ENCODE assay signal across 23 cellular contexts in the genomic region with DNA sequence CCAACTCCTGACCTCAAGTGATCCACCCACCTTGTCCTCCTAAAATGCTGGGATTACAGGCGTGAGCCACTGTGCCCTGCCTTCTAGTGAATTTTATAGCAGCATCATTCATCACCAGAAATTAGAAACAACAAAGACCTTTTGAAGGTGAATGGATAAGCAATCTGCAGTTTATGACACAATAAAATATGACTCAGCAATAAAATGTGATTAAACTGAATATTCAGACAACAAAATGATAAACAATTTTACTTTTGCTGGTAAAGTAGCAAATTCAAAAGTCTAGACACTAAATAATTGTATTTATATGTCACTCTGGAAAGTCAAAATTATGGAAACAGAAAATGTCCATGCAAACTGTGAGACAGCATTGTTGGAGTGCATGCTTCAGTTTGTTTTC.
DNase-seq lines count a peak whose midpoint lies in the region; ATAC-seq, FAIRE-seq and TF ChIP-seq lines count a peak whose summit lies in the region.
"Had no signal": no experiment of that assay in that cellular context is flagged by ENCODE, and none has a peak within 500 bp of the region (broad histone marks: within the 10 kb centered on the region; RNA-seq: fewer than 3 reads in every experiment).

No MANE protein-coding gene starts in this region.

- no peak for TF ChIP-seq POLR2A in HepG2 (IDR thresholded peaks at IDR 0.05; ENCODE audit: insufficient read depth in 1 of 2, low read depth in 2 of 2, low read length in 2 of 2)
- TF ChIP-seq POLR2A in right lobe of liver (IDR thresholded peaks at IDR 0.05): no peak
- TF ChIP-seq POLR2A in H1 (IDR thresholded peaks at IDR 0.05; ENCODE audit: control extremely low read depth in 1 of 2, low read depth in 2 of 2, low read length in 2 of 2): no peak

- H3K27me3 Mint-ChIP-seq in type B pancreatic cell: no peaks in the 10 kb centered on the region
- H3K27me3 Mint-ChIP-seq: CD4-positive, alpha-beta T cell; CD8-positive, alpha-beta memory T cell had no signal

- no peak overlapping the region for H4K91ac ChIP-seq in H1 (replicated peaks; ENCODE audit: insufficient read length, low read length)

- TF ChIP-seq RAD21 in HepG2 (CRISPR knock-in tag; IDR thresholded peaks at IDR 0.05): no peak
- TF ChIP-seq RAD21 in H1 (IDR thresholded peaks at IDR 0.05 in 1 of 2, conservative IDR thresholded peaks at IDR 0.05 in 1 of 2; ENCODE audit: low read depth in 2 of 2, low read length in 2 of 2): no peak

- H3K36me3 Mint-ChIP-seq in type B pancreatic cell: no peaks in the 10 kb centered on the region
- H3K36me3 Mint-ChIP-seq: CD14-positive monocyte; CD8-positive, alpha-beta memory T cell had no signal

- H2BK12ac ChIP-seq in H1 (ENCODE audit: low read depth, low read length): no peak overlapping the region

- no peak overlapping the region for H2BK20ac ChIP-seq in H1 (ENCODE audit: low read length)

- H3K27me3 ChIP-seq in HepG2 (ENCODE audit: control insufficient read depth in 1 of 2, insufficient read depth in 2 of 2, low read length in 2 of 2) (no peaks in the 10 kb centered on the region; a peak in 1 of 5 replicates), right lobe of liver (no peaks in the 10 kb centered on the region), PC-3 (ENCODE audit: low read length) (no peaks in the 10 kb centered on the region), H1 (replicated peaks in 1 of 4; ENCODE audit: control insufficient read depth in 3 of 4, extremely low read depth in 1 of 4, insufficient read depth in 3 of 4, low read length in 3 of 4) (no peaks in the 10 kb centered on the region)
- H3K27me3 ChIP-seq: BE2C; BLaER1 treated with 17β-estradiol and CSF1 and Interleukin-3, amounts not matched to agents 10 nM and 100 nM had no signal

- no peaks in the 10 kb centered on the region for H3F3A ChIP-seq in PC-3 (ENCODE audit: low read length, unreplicated experiment)

- H3K14ac ChIP-seq in H1 (ENCODE audit: insufficient read length): no peak overlapping the region

- POLR2A ChIA-PET in HepG2 (lab: Yijun Ruan, JAX): no interaction called here
- POLR2A ChIA-PET in PC-3 (lab: Charles Lee; ENCODE audit: unreplicated experiment): no interaction called here
- POLR2A ChIA-PET in H1 (lab: Charles Lee; ENCODE audit: partially characterized antibody): no interaction called here

- no peak overlapping the region for H3K4me3 Mint-ChIP-seq in type B pancreatic cell
- H3K4me3 Mint-ChIP-seq: CD14-positive monocyte; CD4-positive, alpha-beta T cell; CD8-positive, alpha-beta memory T cell had no signal

- no peaks in the 10 kb centered on the region for H3K4me1 Mint-ChIP-seq in type B pancreatic cell (ENCODE audit: unreplicated experiment)
- H3K4me1 Mint-ChIP-seq: CD14-positive monocyte; CD8-positive, alpha-beta memory T cell had no signal

- no peaks in the 10 kb centered on the region for H3K23me2 ChIP-seq in H1 (ENCODE audit: low read depth, low read length)

- H3K9me2 ChIP-seq in PC-3 (replicated peaks; ENCODE audit: low read length): no peaks in the 10 kb centered on the region

- H3K4me1 ChIP-seq in HepG2 (ENCODE audit: insufficient read depth, low read length): no peaks in the 10 kb centered on the region
- H3K4me1 ChIP-seq in right lobe of liver: no peaks in the 10 kb centered on the region
- H3K4me1 ChIP-seq in PC-3 (ENCODE audit: insufficient read depth, low read length): no peaks in the 10 kb centered on the region
- H3K4me1 ChIP-seq in H1 (replicated peaks in 1 of 4; ENCODE audit: control insufficient read depth in 3 of 4, insufficient read depth in 4 of 4, low read length in 3 of 4): no peaks in the 10 kb centered on the region
- H3K4me1 ChIP-seq: BE2C; BLaER1 treated with 17β-estradiol and CSF1 and Interleukin-3, amounts not matched to agents 10 nM and 100 nM had no signal

- DNase-seq in HepG2 (ENCODE audit: low spot score): no peak
- DNase-seq in right lobe of liver: no peak
- DNase-seq in PC-3: no peak
- no peak for DNase-seq in H1 (ENCODE audit: low read depth in 1 of 2, low spot score in 2 of 2)
- DNase-seq in activated CD8-positive, alpha-beta memory T cell treated with anti-CD3 and anti-CD28 coated beads, Interleukin-2, amount 50 U/mL, for 48 hours: no peak
- DNase-seq in type B pancreatic cell (ENCODE audit: extremely low spot score, unreplicated experiment): no peak
- DNase-seq: ACHN; AML-193; BE2C; CD4-positive, alpha-beta T cell; CD8-positive, alpha-beta memory T cell; DMS53; DMS79 treated with DMSO at 0.1 percent for 48 hours; GF-D8; GOT3; H7; HCEC 1CT had no signal

- no peak overlapping the region for H3K4ac ChIP-seq in H1 (replicated peaks; ENCODE audit: insufficient read length, low read depth, low read length)

- ATAC-seq in HepG2 (no peak), right lobe of liver (no peak), PC-3 (peak; percentile 43; the same call in 1 of the 2 replicates)

- H3K18ac ChIP-seq in H1 (ENCODE audit: extremely low read depth, low read length): no peak overlapping the region

- no TSS peak for BruUV-seq in HepG2 (replicated peaks; lab: Mats Ljungman, UMichigan)
- no TSS peak for BruUV-seq in PC-3 (replicated peaks; lab: Mats Ljungman, UMichigan)

- no peaks in the 10 kb centered on the region for H4K20me1 ChIP-seq in HepG2 (ENCODE audit: insufficient read depth, low read length)
- H4K20me1 ChIP-seq in PC-3 (ENCODE audit: low read length): no peaks in the 10 kb centered on the region
- H4K20me1 ChIP-seq in H1 (replicated peaks in 1 of 2; ENCODE audit: control insufficient read depth in 1 of 2, insufficient read depth in 2 of 2, low read length in 2 of 2): no peaks in the 10 kb centered on the region
- H4K20me1 ChIP-seq: BLaER1 treated with 17β-estradiol and CSF1 and Interleukin-3, amounts not matched to agents 10 nM and 100 nM had no signal

- in situ Hi-C loops in HepG2 (cut with HindIII; ENCODE audit: extremely low pct_ligation_motif_present, low pct_unique_long_range_greater_than_20kb): no loop called here

- no peaks in the 10 kb centered on the region for H3K9me3 Mint-ChIP-seq in type B pancreatic cell
- H3K9me3 Mint-ChIP-seq: CD4-positive, alpha-beta T cell had no signal

- TF ChIP-seq EP300 in HepG2 (IDR thresholded peaks at IDR 0.05; ENCODE audit: low read depth in 2 of 2, low read length in 2 of 2): no peak
- no peak for TF ChIP-seq EP300 in HepG2 (CRISPR knock-in tag; IDR thresholded peaks at IDR 0.05; ENCODE audit: borderline replicate concordance)
- no peak for TF ChIP-seq EP300 in H1 (IDR thresholded peaks at IDR 0.05; ENCODE audit: borderline replicate concordance in 1 of 2, low read depth in 2 of 2, low read length in 2 of 2)

- no peak overlapping the region for H3K27ac Mint-ChIP-seq in type B pancreatic cell
- H3K27ac Mint-ChIP-seq: CD14-positive monocyte; CD4-positive, alpha-beta T cell; CD8-positive, alpha-beta memory T cell had no signal

- FAIRE-seq in HepG2 (lab: Jason Lieb, UNC) (no peak), H1 (lab: Jason Lieb, UNC) (no peak)
- FAIRE-seq: A204.1, GM12891, GM18507 had no signal

- H3K56ac ChIP-seq in H1 (replicated peaks; ENCODE audit: insufficient read length, low read depth, low read length): no peak overlapping the region

- no peak overlapping the region for H3K27ac ChIP-seq in HepG2 (ENCODE audit: extremely low read length, insufficient read depth, low read length)
- H3K27ac ChIP-seq in right lobe of liver: no peak overlapping the region
- no peak overlapping the region for H3K27ac ChIP-seq in PC-3 (ENCODE audit: low read length)
- H3K27ac ChIP-seq in H1 (ENCODE audit: low read depth, low read length): no peak overlapping the region
- H3K27ac ChIP-seq: 22Rv1; BLaER1 treated with 17β-estradiol and CSF1 and Interleukin-3, amounts not matched to agents 10 nM and 100 nM had no signal

- H2AFZ ChIP-seq in HepG2 (ENCODE audit: low read length): no peak overlapping the region
- H2AFZ ChIP-seq in PC-3 (ENCODE audit: low read length): no peak overlapping the region
- no peak overlapping the region for H2AFZ ChIP-seq in H1 (ENCODE audit: low read length)

- H2BK120ac ChIP-seq in H1 (replicated peaks; ENCODE audit: low read depth, low read length): no peak overlapping the region

- 0% methylated on average over 1 of the region's 1 CpG for WGBS in HepG2 (ENCODE audit: low lambda C conversion rate)
- 71% methylated on average over 1 of the region's 1 CpG for WGBS in right lobe of liver (ENCODE audit: insufficient coverage, low coverage, low lambda C conversion rate, missing lambda C conversion rate)
- WGBS in H1 (ENCODE audit: extremely low coverage in 1 of 2, insufficient coverage in 1 of 2, insufficient read length in 1 of 2, insufficient replicate concordance in 2 of 2, low coverage in 1 of 2, low lambda C conversion rate in 2 of 2, missing lambda C conversion rate in 1 of 2), 2 experiments: 74% methylated on average over 1 of the region's 1 CpG; no CpG with 5 or more reads in 1 of the 2 experiments

- H4K5ac ChIP-seq in H1 (ENCODE audit: insufficient read length, low read depth, low read length): no peak overlapping the region

- TF ChIP-seq CTCF in HepG2 (CRISPR knock-in tag; IDR thresholded peaks at IDR 0.05): no peak
- no peak for TF ChIP-seq CTCF in right lobe of liver (IDR thresholded peaks at IDR 0.05)
- TF ChIP-seq CTCF in PC-3 (conservative IDR thresholded peaks at IDR 0.05; ENCODE audit: low read depth, low read length): no peak
- TF ChIP-seq CTCF in H1 (IDR thresholded peaks at IDR 0.05; ENCODE audit: control extremely low read depth in 1 of 3, insufficient read depth in 1 of 3, low read depth in 1 of 3, low read length in 3 of 3): no peak
- TF ChIP-seq CTCF in type B pancreatic cell (conservative IDR thresholded peaks at IDR 0.05): no peak

- H3K23ac ChIP-seq in H1 (ENCODE audit: insufficient read length): no peak overlapping the region

- H2BK15ac ChIP-seq in H1 (ENCODE audit: low read length): no peak overlapping the region

- H2AK5ac ChIP-seq in H1 (ENCODE audit: low read depth, low read length): no peak overlapping the region

- H3K4me2 ChIP-seq in HepG2 (ENCODE audit: low read depth, low read length) (no peak overlapping the region), PC-3 (ENCODE audit: low read length) (no peak overlapping the region), H1 (ENCODE audit: insufficient read depth in 1 of 2, low read depth in 2 of 2, low read length in 2 of 2) (no peak overlapping the region)
- H3K4me2 ChIP-seq: BLaER1 treated with 17β-estradiol and CSF1 and Interleukin-3, amounts not matched to agents 10 nM and 100 nM had no signal

- no peak overlapping the region for H3K9ac ChIP-seq in HepG2 (ENCODE audit: insufficient read depth, low read depth, low read length)
- no peak overlapping the region for H3K9ac ChIP-seq in PC-3 (ENCODE audit: low read length)
- H3K9ac ChIP-seq in H1 (replicated peaks in 1 of 4; ENCODE audit: extremely low read depth in 1 of 4, low read depth in 3 of 4, low read length in 3 of 4): no peak overlapping the region
- H3K9ac ChIP-seq: BLaER1 treated with 17β-estradiol and CSF1 and Interleukin-3, amounts not matched to agents 10 nM and 100 nM had no signal

- H2BK5ac ChIP-seq in H1 (ENCODE audit: low read depth, low read length): no peak overlapping the region

- H3K9me3 ChIP-seq in HepG2 (ENCODE audit: low read length) (no peaks in the 10 kb centered on the region), right lobe of liver (no peaks in the 10 kb centered on the region), PC-3 (ENCODE audit: low read length) (no peaks in the 10 kb centered on the region), H1 (ENCODE audit: insufficient read depth in 2 of 2, low read depth in 1 of 2, low read length in 1 of 2) (peaks cover 38 to 56% of the 10 kb centered on the region in 2 experiments)
- H3K9me3 ChIP-seq: BE2C; BLaER1 treated with 17β-estradiol and CSF1 and Interleukin-3, amounts not matched to agents 10 nM and 100 nM had no signal

- H3K79me2 ChIP-seq in HepG2 (ENCODE audit: insufficient read depth, low read length) (no peaks in the 10 kb centered on the region), PC-3 (ENCODE audit: low read length) (no peaks in the 10 kb centered on the region), H1 (ENCODE audit: control insufficient read depth in 1 of 2, insufficient read depth in 2 of 2, low read length in 2 of 2) (no peaks in the 10 kb centered on the region)

- intact Hi-C loops in HepG2 (cut with micrococcal nuclease; ENCODE audit: unreplicated experiment): no loop called here
- intact Hi-C loops in right lobe of liver (cut with DNase I): no loop called here
- intact Hi-C loops in PC-3 (cut with micrococcal nuclease): loop anchor here (10.0 kb wide), 1 partner anchor 127 kb away; no protein-coding TSS in a partner anchor

- no peak overlapping the region for H4K8ac ChIP-seq in H1 (ENCODE audit: extremely low read depth, insufficient read depth, low read length)

- H3K79me1 ChIP-seq in H1 (ENCODE audit: low read depth, low read length): no peaks in the 10 kb centered on the region

- CTCF ChIA-PET in HepG2 (lab: Yijun Ruan, JAX; ENCODE audit: low intra/inter-chr PET ratio, low total read pairs): no interaction called here
- CTCF ChIA-PET in PC-3 (lab: Charles Lee): no interaction called here
- CTCF ChIA-PET in H1 (lab: Charles Lee; ENCODE audit: partially characterized antibody): no interaction called here

- no peak overlapping the region for H3K4me3 ChIP-seq in HepG2 (replicated peaks in 1 of 3; ENCODE audit: insufficient read depth in 1 of 3, low read depth in 2 of 3, low read length in 3 of 3)
- H3K4me3 ChIP-seq in right lobe of liver: no peak overlapping the region
- no peak overlapping the region for H3K4me3 ChIP-seq in PC-3 (ENCODE audit: low read length)
- H3K4me3 ChIP-seq in H1 (ENCODE audit: extremely low read depth in 1 of 4, insufficient read depth in 2 of 4, low read depth in 3 of 4, low read length in 4 of 4): no peak overlapping the region
- H3K4me3 ChIP-seq: BLaER1 treated with 17β-estradiol and CSF1 and Interleukin-3, amounts not matched to agents 10 nM and 100 nM had no signal

- no peaks in the 10 kb centered on the region for H3K36me3 ChIP-seq in HepG2 (replicated peaks in 1 of 2; ENCODE audit: control insufficient read depth in 1 of 2, insufficient read depth in 2 of 2, low read length in 2 of 2)
- no peaks in the 10 kb centered on the region for H3K36me3 ChIP-seq in right lobe of liver
- H3K36me3 ChIP-seq in PC-3 (ENCODE audit: low read depth, low read length): no peaks in the 10 kb centered on the region
- no peaks in the 10 kb centered on the region for H3K36me3 ChIP-seq in H1 (ENCODE audit: control insufficient read depth in 2 of 4, insufficient read depth in 4 of 4, low read length in 3 of 4)
- H3K36me3 ChIP-seq: BE2C; BLaER1 treated with 17β-estradiol and CSF1 and Interleukin-3, amounts not matched to agents 10 nM and 100 nM had no signal
